Comparison of ENCODE assay signal across 10 cellular contexts in genomic region chr3:20061331-20061730, GRCh38. TPM values are rescaled to one million over a fixed set of nuclear protein-coding genes. Genes with fewer than 3 reads are reported as not detected.
DNase-seq lines count a peak whose midpoint lies in the region; ATAC-seq, FAIRE-seq and TF ChIP-seq lines count a peak whose summit lies in the region.
"Had no signal": no experiment of that assay in that cellular context is flagged by ENCODE, and none has a peak within 500 bp of the region (broad histone marks: within the 10 kb centered on the region; RNA-seq: fewer than 3 reads in every experiment).

No MANE protein-coding gene starts in this region.

- ATAC-seq in HG03135 (IDR thresholded peaks at IDR 0.05; ENCODE audit: unreplicated experiment), result peak; percentile 34
- ATAC-seq in stimulated activated effector memory CD8-positive, alpha-beta T cell treated with anti-CD3 and anti-CD28 coated beads, Interleukin-12 subunit alpha, Interleukin-12 subunit beta, amount 100 ng/mL, for 72 hours, result no peak

- intact Hi-C loops in breast epithelium (cut with DNase I; ENCODE audit: low total_unique reads), result no loop called here

- no peak for FAIRE-seq in RCC 7860 (lab: Jason Lieb, UNC)
- FAIRE-seq: HTR-8/SVneo had no signal

- H3K27me3 Mint-ChIP-seq in T-helper 2 cell treated with Interferon-gamma antibody and Interleukin-4, amounts not matched to agents 5 μg/mL and 100 μg/mL, for 36 hours (ENCODE audit: low read depth), result no peaks in the 10 kb centered on the region

- no peaks in the 10 kb centered on the region for H3K27me3 ChIP-seq in breast epithelium

- H3K36me3 ChIP-seq in breast epithelium, result no peaks in the 10 kb centered on the region

- H3K4me1 Mint-ChIP-seq in T-helper 2 cell treated with Interferon-gamma antibody and Interleukin-4, amounts not matched to agents 5 μg/mL and 100 μg/mL, for 36 hours (ENCODE audit: low read depth), result peaks cover 31% of the 10 kb centered on the region
- peaks cover 60% of the 10 kb centered on the region for H3K4me1 Mint-ChIP-seq in stimulated activated effector memory CD8-positive, alpha-beta T cell treated with anti-CD3 and anti-CD28 coated beads, Interleukin-12 subunit alpha, Interleukin-12 subunit beta, amount 100 ng/mL, for 72 hours

- peaks cover 12% of the 10 kb centered on the region for H3K36me3 Mint-ChIP-seq in T-helper 2 cell treated with Interferon-gamma antibody and Interleukin-4, amounts not matched to agents 5 μg/mL and 100 μg/mL, for 36 hours (ENCODE audit: low read depth)
- H3K36me3 Mint-ChIP-seq in stimulated activated effector memory CD8-positive, alpha-beta T cell treated with anti-CD3 and anti-CD28 coated beads, Interleukin-12 subunit alpha, Interleukin-12 subunit beta, amount 100 ng/mL, for 72 hours, result peaks cover 19% of the 10 kb centered on the region

- H3K4me1 ChIP-seq in breast epithelium, result peaks cover 2 to 12% of the 10 kb centered on the region in 2 donors

- no peak for TF ChIP-seq POLR2A in breast epithelium (IDR thresholded peaks at IDR 0.05)

- H3K4me3 Mint-ChIP-seq in T-helper 2 cell treated with Interferon-gamma antibody and Interleukin-4, amounts not matched to agents 5 μg/mL and 100 μg/mL, for 36 hours, result peak overlapping the region; percentile 48
- peak overlapping the region; percentile 25 for H3K4me3 Mint-ChIP-seq in stimulated activated effector memory CD8-positive, alpha-beta T cell treated with anti-CD3 and anti-CD28 coated beads, Interleukin-12 subunit alpha, Interleukin-12 subunit beta, amount 100 ng/mL, for 72 hours

- no peak for DNase-seq in T-helper 2 cell treated with Interferon-gamma antibody and Interleukin-4, amounts not matched to agents 5 μg/mL and 100 μg/mL, for 36 hours (ENCODE audit: low spot score)
- no peak for DNase-seq in T-helper 2 cell
- no peak for DNase-seq in breast epithelium (ENCODE audit: low spot score in 2 of 2)
- no peak for DNase-seq in stimulated activated effector memory CD8-positive, alpha-beta T cell treated with anti-CD3 and anti-CD28 coated beads, Interleukin-12 subunit alpha, Interleukin-12 subunit beta, amount 100 ng/mL, for 72 hours (ENCODE audit: low spot score in 2 of 2)
- DNase-seq in stimulated activated CD4-positive, alpha-beta T cell treated with anti-CD3 and anti-CD28 coated beads, Interleukin-12 subunit alpha, Interleukin-12 subunit beta, amount 100 ng/mL, for 4 hours, result no peak
- DNase-seq in RCC 7860 (ENCODE audit: low spot score), result no peak
- DNase-seq in midbrain (lab: John Stamatoyannopoulos, UW), result no peak
- DNase-seq: stimulated activated CD8-positive, alpha-beta memory T cell treated with anti-CD3 and anti-CD28 coated beads, Interleukin-4, amount 100 ng/mL, for 48 hours had no signal

- peak overlapping the region; percentile 56 to 60 for H3K27ac ChIP-seq in breast epithelium

- H3K4me3 ChIP-seq in breast epithelium, result peak overlapping the region in 1 of 3 donors; percentile 25

- TF ChIP-seq CTCF in breast epithelium (IDR thresholded peaks at IDR 0.05), result no peak

- H3K9me3 ChIP-seq in breast epithelium, result no peaks in the 10 kb centered on the region

- H3K9me3 Mint-ChIP-seq in T-helper 2 cell treated with Interferon-gamma antibody and Interleukin-4, amounts not matched to agents 5 μg/mL and 100 μg/mL, for 36 hours, result no peaks in the 10 kb centered on the region
- no peaks in the 10 kb centered on the region for H3K9me3 Mint-ChIP-seq in stimulated activated effector memory CD8-positive, alpha-beta T cell treated with anti-CD3 and anti-CD28 coated beads, Interleukin-12 subunit alpha, Interleukin-12 subunit beta, amount 100 ng/mL, for 72 hours

- H3K27ac Mint-ChIP-seq in T-helper 2 cell treated with Interferon-gamma antibody and Interleukin-4, amounts not matched to agents 5 μg/mL and 100 μg/mL, for 36 hours, result peak overlapping the region; percentile 49
- H3K27ac Mint-ChIP-seq in stimulated activated effector memory CD8-positive, alpha-beta T cell treated with anti-CD3 and anti-CD28 coated beads, Interleukin-12 subunit alpha, Interleukin-12 subunit beta, amount 100 ng/mL, for 72 hours, result peak overlapping the region; percentile 73

RNA-seq across cellular contexts. Expression of gene KAT2B, which starts 21.1 kb away (rescaled TPM):
- 10 to 100 TPM; 22.6 to 34.7 (median 34.0) TPM for total RNA-seq in breast epithelium

RNA-seq across cellular contexts. Expression of gene PP2D1, which starts 49.3 kb away (rescaled TPM):
- total RNA-seq in breast epithelium, result not detected
